8 cellular contexts compared by ENCODE assay signal in genomic region chr12:64459388-64460024, GRCh38. TPM values are rescaled to one million over a fixed set of nuclear protein-coding genes. Genes with fewer than 3 reads are reported as not detected.
DNase-seq lines count a peak whose midpoint lies in the region; ATAC-seq and TF ChIP-seq lines count a peak whose summit lies in the region.

No MANE protein-coding gene starts in this region.

- H3K9me3 ChIP-seq in heart left ventricle, result no peaks in the 10 kb centered on the region

- no peaks in the 10 kb centered on the region for H3K27me3 Mint-ChIP-seq in stimulated activated naive CD8-positive, alpha-beta T cell treated with anti-CD3 and anti-CD28 coated beads, Interleukin-15, amount 100 ng/mL, for 72 hours
- no peaks in the 10 kb centered on the region for H3K27me3 Mint-ChIP-seq in type B pancreatic cell

- H3K4me1 Mint-ChIP-seq in stimulated activated naive CD8-positive, alpha-beta T cell treated with anti-CD3 and anti-CD28 coated beads, Interleukin-15, amount 100 ng/mL, for 72 hours, result peaks cover 42% of the 10 kb centered on the region
- H3K4me1 Mint-ChIP-seq in type B pancreatic cell (ENCODE audit: unreplicated experiment), result peaks cover 8% of the 10 kb centered on the region

- peaks cover 56% of the 10 kb centered on the region for H3K4me1 ChIP-seq in ACC112 (ENCODE audit: control insufficient read depth, insufficient read depth, low read length, unreplicated experiment)
- H3K4me1 ChIP-seq in heart left ventricle, result peaks cover 0 to 46% (median 10%) of the 10 kb centered on the region in 12 donors

- H3K36me3 Mint-ChIP-seq in type B pancreatic cell, result peaks cover 26% of the 10 kb centered on the region

- no peaks in the 10 kb centered on the region for H3K9me3 Mint-ChIP-seq in stimulated activated naive CD8-positive, alpha-beta T cell treated with anti-CD3 and anti-CD28 coated beads, Interleukin-15, amount 100 ng/mL, for 72 hours
- H3K9me3 Mint-ChIP-seq in type B pancreatic cell, result no peaks in the 10 kb centered on the region

- H3K79me2 ChIP-seq in ACC112 (ENCODE audit: control insufficient read depth, insufficient read depth, low read length, unreplicated experiment), result peaks cover 66% of the 10 kb centered on the region

- 38 to 44% (median 43%) methylated on average over 3 of the region's 3 CpGs for WGBS in heart left ventricle, 4 donors

- peaks cover 10% of the 10 kb centered on the region for H3K36me3 ChIP-seq in ACC112 (ENCODE audit: insufficient read depth, low read length)
- peaks cover 0 to 67% (median 37%) of the 10 kb centered on the region in 9 donors for H3K36me3 ChIP-seq in heart left ventricle

- no peak for TF ChIP-seq POLR2A in heart left ventricle (IDR thresholded peaks at IDR 0.05)

- H2AFZ ChIP-seq in ACC112 (ENCODE audit: low read length, unreplicated experiment), result no peak overlapping the region

- ATAC-seq in GM21447 (IDR thresholded peaks at IDR 0.05; ENCODE audit: unreplicated experiment) (peak; percentile 71), heart left ventricle (peak in 2 of 4 donors; percentile 42 to 52)
- ATAC-seq in stimulated activated naive CD8-positive, alpha-beta T cell treated with anti-CD3 and anti-CD28 coated beads, Interleukin-15, amount 100 ng/mL, for 72 hours, result peak; percentile 37

- peak overlapping the region; percentile 81 for H3K4me3 Mint-ChIP-seq in stimulated activated naive CD8-positive, alpha-beta T cell treated with anti-CD3 and anti-CD28 coated beads, Interleukin-15, amount 100 ng/mL, for 72 hours
- H3K4me3 Mint-ChIP-seq in type B pancreatic cell, result no peak overlapping the region

- H3K27ac ChIP-seq in ACC112 (ENCODE audit: low read depth, low read length), result peak overlapping the region; percentile 72
- H3K27ac ChIP-seq in heart left ventricle, result peak overlapping the region in 11 of 12 donors; percentile 28 to 80 (median 54)

- H3K27ac Mint-ChIP-seq in stimulated activated naive CD8-positive, alpha-beta T cell treated with anti-CD3 and anti-CD28 coated beads, Interleukin-15, amount 100 ng/mL, for 72 hours, result peak overlapping the region; percentile 95 to 96
- no peak overlapping the region for H3K27ac Mint-ChIP-seq in type B pancreatic cell

- intact Hi-C loops in heart left ventricle (cut with DNase I), result loop anchor here in 2 of 10 donors (10.0 kb wide), 2 partner anchors 55 to 155 kb away; partner anchors contain the start of genes RASSF3 (in 1 of the 2) and XPOT (in 1 of the 2)

- peak; percentile 25 for DNase-seq in RPMI8226
- DNase-seq in heart left ventricle, result peak in 1 of 5 donors; percentile 13
- DNase-seq in stimulated activated naive CD8-positive, alpha-beta T cell treated with anti-CD3 and anti-CD28 coated beads, Interleukin-15, amount 100 ng/mL, for 72 hours, result no peak
- DNase-seq in type B pancreatic cell (ENCODE audit: extremely low spot score, unreplicated experiment), result no peak
- DNase-seq in NCI-H345 treated with DMSO at 0.1 percent for 48 hours (lab: John Stamatoyannopoulos, UW; ENCODE audit: unreplicated experiment), result no peak
- DNase-seq in CD1c-positive myeloid dendritic cell (ENCODE audit: extremely low spot score), result no peak

- H3K4me3 ChIP-seq in ACC112 (ENCODE audit: low read depth, low read length), result peak overlapping the region; percentile 69
- peak overlapping the region in 9 of 12 donors; percentile 22 to 53 (median 38) for H3K4me3 ChIP-seq in heart left ventricle

- no peak for TF ChIP-seq CTCF in heart left ventricle (IDR thresholded peaks at IDR 0.05)
- TF ChIP-seq CTCF in type B pancreatic cell (conservative IDR thresholded peaks at IDR 0.05), result no peak

- no peaks in the 10 kb centered on the region for H3K27me3 ChIP-seq in ACC112 (ENCODE audit: insufficient read depth, low read length)
- no peaks in the 10 kb centered on the region for H3K27me3 ChIP-seq in heart left ventricle

RNA-seq across cellular contexts. Expression of gene TBK1, which starts 7.6 kb away (rescaled TPM):
- total RNA-seq in heart left ventricle (10 to 100 TPM in 7 of 9 donors, 1 to 10 TPM in 2; 8.5 to 16.9 (median 10.9) TPM), type B pancreatic cell (ENCODE audit: low replicate concordance) (16.6 and 19.2 TPM in 2 replicates)
- 10 to 100 TPM in 1 of 2 donors, 1 to 10 TPM in 1; 7.8 to 13.0 TPM for polyA plus RNA-seq in heart left ventricle

RNA-seq across cellular contexts. Expression of gene XPOT, which starts 55.3 kb away (rescaled TPM):
- 10 to 100 TPM; 12.3 to 37.6 (median 22.0) TPM for total RNA-seq in heart left ventricle
- 10 to 100 TPM in 1 of 2 donors, 1 to 10 TPM in 1; 6.3 to 31.0 TPM for polyA plus RNA-seq in heart left ventricle
- 61.9 and 72.8 TPM in 2 replicates for total RNA-seq in type B pancreatic cell (ENCODE audit: low replicate concordance)
